ENCODE assay signal across 8 cellular contexts in the genomic region with DNA sequence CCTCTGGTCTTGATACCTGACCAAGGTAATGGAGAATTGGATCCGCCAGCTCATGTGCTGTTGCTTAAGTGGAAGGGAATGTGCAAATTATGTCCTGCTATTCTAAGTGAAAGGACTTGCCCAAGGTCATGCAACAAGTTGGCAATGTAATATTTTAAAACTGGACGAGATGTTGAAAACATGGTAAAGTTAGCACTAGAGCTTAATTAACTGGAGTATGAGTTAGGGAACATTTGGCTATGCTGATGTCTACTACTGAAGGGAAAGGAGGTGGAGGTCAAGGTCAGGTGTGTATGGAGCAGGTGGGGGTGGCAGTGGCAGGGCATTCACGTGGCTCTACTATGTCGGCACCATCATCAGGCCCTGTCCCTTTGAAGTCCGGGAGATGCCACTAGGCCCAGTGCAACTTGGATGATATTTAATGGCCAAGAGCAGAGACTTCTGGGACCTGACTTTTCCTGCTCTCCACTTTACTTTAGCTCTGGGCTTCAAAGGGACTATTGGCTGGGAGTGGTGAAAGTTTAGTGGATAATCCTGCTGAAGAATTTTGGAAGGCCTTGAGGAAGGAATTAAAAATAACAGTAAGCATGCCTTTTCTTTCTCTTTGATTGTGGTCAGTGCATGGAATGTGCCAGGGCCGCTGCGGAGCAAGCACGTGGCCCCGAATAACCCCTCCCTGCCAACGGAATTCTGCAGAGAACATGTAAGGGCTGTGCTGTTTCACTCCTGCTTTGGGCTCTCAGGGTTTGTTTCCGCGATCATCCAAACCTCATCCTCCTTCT.
DNase-seq lines count a peak whose midpoint lies in the region; ATAC-seq and TF ChIP-seq lines count a peak whose summit lies in the region.

No MANE protein-coding gene starts in this region.

- TF ChIP-seq CTCF in fibroblast of pulmonary artery (IDR thresholded peaks at IDR 0.05; ENCODE audit: low read length, missing control alignments), result no peak
- no peak for TF ChIP-seq CTCF in retinal pigment epithelial cell (conservative IDR thresholded peaks at IDR 0.05; ENCODE audit: low read depth, low read length)
- TF ChIP-seq CTCF in GM10248 (IDR thresholded peaks at IDR 0.05; ENCODE audit: control extremely low read depth, extremely low read depth, low read depth, missing control alignments), result no peak

- H3K27ac ChIP-seq in SK-N-MC, result peak overlapping the region; percentile 58

- DNase-seq in GM03348 (ENCODE audit: low spot score) (peak; percentile 87), SK-N-MC (ENCODE audit: low read depth, low spot score) (no peak), fibroblast of pulmonary artery (ENCODE audit: low read depth) (peak; percentile 81), retinal pigment epithelial cell (ENCODE audit: low read depth) (peak; percentile 95), GM10248 (ENCODE audit: extremely low spot score) (no peak), NCI-H1694 (lab: John Stamatoyannopoulos, UW) (no peak)

- no peaks in the 10 kb centered on the region for H3K9me3 ChIP-seq in SK-N-MC (ENCODE audit: low read depth, low read length)

- H3K4me3 ChIP-seq in SK-N-MC (no peak overlapping the region), fibroblast of pulmonary artery (replicated peaks; ENCODE audit: low read depth, low read length) (no peak overlapping the region), retinal pigment epithelial cell (ENCODE audit: low read length) (peak overlapping the region; percentile 25)

- POLR2A ChIA-PET in GM10248 (lab: Yijun Ruan, JAX), result interaction anchor here (1.1 to 2.7 kb wide), 3 partner anchors 10 to 21 kb away, joined by 3 to 15 read pairs (median 5); a partner anchor contains a TSS

- H3K36me3 ChIP-seq in SK-N-MC (ENCODE audit: insufficient read depth, low read length), result peaks cover 4% of the 10 kb centered on the region; the same call in 1 of the 2 replicates

- no peak overlapping the region for H3K9ac ChIP-seq in SK-N-MC (ENCODE audit: insufficient read length)

- ATAC-seq in HG02588 (IDR thresholded peaks at IDR 0.05; ENCODE audit: unreplicated experiment) (no peak), GM21786 (IDR thresholded peaks at IDR 0.05; ENCODE audit: unreplicated experiment) (no peak)

- CTCF ChIA-PET in GM10248 (lab: Yijun Ruan, JAX), result interaction anchor here (0.7 to 6.6 kb wide), 17 partner anchors 7 to 136 kb away, joined by 3 to 34 read pairs (median 7); a partner anchor contains a TSS

Comparison
In these comparisons a context has a peak if more than half of its experiments do, and no peak if none do; other contexts are left out.
1. DNase-seq: peak in GM03348 (single experiment), fibroblast of pulmonary artery (single experiment) and retinal pigment epithelial cell (single experiment); none in SK-N-MC (single experiment), GM10248 (single experiment) and NCI-H1694 (single experiment).